1 cellular context compared by ENCODE assay signal in the genomic region with DNA sequence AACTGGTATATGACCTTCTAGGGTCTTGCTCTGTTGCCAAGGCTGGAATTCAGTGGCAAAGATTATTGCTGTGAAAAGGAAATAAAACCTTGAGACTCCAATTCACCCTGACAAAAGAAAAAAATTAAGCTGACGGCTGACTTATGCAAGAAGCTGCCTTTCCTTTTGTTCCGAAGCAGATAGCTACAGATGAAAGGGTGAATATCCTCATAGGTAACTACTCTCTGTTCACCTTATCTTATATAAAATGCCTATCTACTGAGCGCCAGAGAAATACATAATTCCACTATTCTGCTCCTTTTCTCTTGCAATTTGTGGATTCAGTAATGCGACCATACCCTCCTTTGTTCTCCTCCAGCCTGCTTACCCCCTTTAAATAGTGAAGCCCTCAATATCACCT.
TF ChIP-seq lines count a peak whose summit lies in the region.

No MANE protein-coding gene starts in this region.

TF ChIP-seq in GM12878, 131 proteins besides CTCF, POLR2A, EP300 and RAD21 (continued from another document):
- TF ChIP-seq, protein P1, sequence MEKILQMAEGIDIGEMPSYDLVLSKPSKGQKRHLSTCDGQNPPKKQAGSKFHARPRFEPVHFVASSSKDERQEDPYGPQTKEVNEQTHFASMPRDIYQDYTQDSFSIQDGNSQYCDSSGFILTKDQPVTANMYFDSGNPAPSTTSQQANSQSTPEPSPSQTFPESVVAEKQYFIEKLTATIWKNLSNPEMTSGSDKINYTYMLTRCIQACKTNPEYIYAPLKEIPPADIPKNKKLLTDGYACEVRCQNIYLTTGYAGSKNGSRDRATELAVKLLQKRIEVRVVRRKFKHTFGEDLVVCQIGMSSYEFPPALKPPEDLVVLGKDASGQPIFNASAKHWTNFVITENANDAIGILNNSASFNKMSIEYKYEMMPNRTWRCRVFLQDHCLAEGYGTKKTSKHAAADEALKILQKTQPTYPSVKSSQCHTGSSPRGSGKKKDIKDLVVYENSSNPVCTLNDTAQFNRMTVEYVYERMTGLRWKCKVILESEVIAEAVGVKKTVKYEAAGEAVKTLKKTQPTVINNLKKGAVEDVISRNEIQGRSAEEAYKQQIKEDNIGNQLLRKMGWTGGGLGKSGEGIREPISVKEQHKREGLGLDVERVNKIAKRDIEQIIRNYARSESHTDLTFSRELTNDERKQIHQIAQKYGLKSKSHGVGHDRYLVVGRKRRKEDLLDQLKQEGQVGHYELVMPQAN (conservative IDR thresholded peaks at IDR 0.05): no peak
- TF ChIP-seq KLF5 (IDR thresholded peaks at IDR 0.05; ENCODE audit: partially characterized antibody): no peak
- no peak for TF ChIP-seq ZNF622 (IDR thresholded peaks at IDR 0.05)
- TF ChIP-seq KDM1A (IDR thresholded peaks at IDR 0.05; ENCODE audit: borderline replicate concordance): no peak
- TF ChIP-seq SMC3 (IDR thresholded peaks at IDR 0.05; ENCODE audit: borderline replicate concordance, low read length): no peak
- no peak for TF ChIP-seq HDGF (IDR thresholded peaks at IDR 0.05)
- no peak for TF ChIP-seq BRCA1 (IDR thresholded peaks at IDR 0.05; ENCODE audit: low read depth, low read length)
- TF ChIP-seq SUZ12 (IDR thresholded peaks at IDR 0.05; ENCODE audit: unreplicated experiment): no peak
- TF ChIP-seq ZNF217 (IDR thresholded peaks at IDR 0.05): no peak
- no peak for TF ChIP-seq STAT1 (conservative IDR thresholded peaks at IDR 0.05)
- TF ChIP-seq NRF1 (conservative IDR thresholded peaks at IDR 0.05; ENCODE audit: low read depth, low read length): no peak
- TF ChIP-seq ZBTB40 (IDR thresholded peaks at IDR 0.05; ENCODE audit: borderline replicate concordance): no peak
- TF ChIP-seq CBX5 (IDR thresholded peaks at IDR 0.05; ENCODE audit: low read depth): no peak
- TF ChIP-seq STAT3 (IDR thresholded peaks at IDR 0.05; ENCODE audit: low read depth, low read length): no peak
- no peak for TF ChIP-seq RELB (IDR thresholded peaks at IDR 0.05; ENCODE audit: low read depth)
